21 cellular contexts compared by ENCODE assay signal in genomic region chr19:14446336-14447036, GRCh38. TPM values are rescaled to one million over a fixed set of nuclear protein-coding genes. Genes with fewer than 3 reads are reported as not detected.
"Had no signal": no experiment of that assay in that cellular context is flagged by ENCODE, and none has a peak within 500 bp of the region (broad histone marks: within the 10 kb centered on the region; RNA-seq: fewer than 3 reads in every experiment).

No MANE protein-coding gene starts in this region.

- H3K9me3 Mint-ChIP-seq: activated CD4-positive, alpha-beta memory T cell treated with anti-CD3 and anti-CD28 coated beads, Interleukin-2, amount 10 ng/mL, durations not matched to agents 7 days and 5 days; activated naive CD4-positive, alpha-beta T cell treated with anti-CD3 and anti-CD28 coated beads, Interleukin-2, amount 50 U/mL, for 24 hours; brain had no signal

- H3K4me3 Mint-ChIP-seq: activated CD4-positive, alpha-beta memory T cell treated with anti-CD3 and anti-CD28 coated beads, Interleukin-2, amount 10 ng/mL, durations not matched to agents 7 days and 5 days; activated naive CD4-positive, alpha-beta T cell treated with anti-CD3 and anti-CD28 coated beads, Interleukin-2, amount 50 U/mL, for 24 hours; brain had no signal

- FAIRE-seq: astrocyte had no signal

- H3K27ac Mint-ChIP-seq: activated CD4-positive, alpha-beta memory T cell treated with anti-CD3 and anti-CD28 coated beads, Interleukin-2, amount 10 ng/mL, durations not matched to agents 7 days and 5 days; activated naive CD4-positive, alpha-beta T cell treated with anti-CD3 and anti-CD28 coated beads, Interleukin-2, amount 50 U/mL, for 24 hours; brain had no signal

- ATAC-seq: PC-3 had no signal

- H3K27ac ChIP-seq: cardiac muscle cell, VCaP had no signal

- H3K4me1 Mint-ChIP-seq: brain had no signal

- H3K27me3 Mint-ChIP-seq: activated CD4-positive, alpha-beta memory T cell treated with anti-CD3 and anti-CD28 coated beads, Interleukin-2, amount 10 ng/mL, durations not matched to agents 7 days and 5 days; activated naive CD4-positive, alpha-beta T cell treated with anti-CD3 and anti-CD28 coated beads, Interleukin-2, amount 50 U/mL, for 24 hours; brain had no signal

- H3K27me3 ChIP-seq: cardiac muscle cell had no signal

- H3K4me3 ChIP-seq: cardiac muscle cell had no signal

- DNase-seq: activated CD4-positive, alpha-beta memory T cell treated with anti-CD3 and anti-CD28 coated beads, Interleukin-2, amount 10 ng/mL, durations not matched to agents 7 days and 5 days; activated CD4-positive, alpha-beta T cell treated with anti-CD3 and anti-CD28 coated beads, Interleukin-2, amount 50 U/mL, for 1 hour; activated CD4-positive, CD25-positive, alpha-beta regulatory T cell; activated effector memory CD4-positive, alpha-beta T cell treated with Interleukin-2 at 50 U/mL for 16 hours; activated naive CD4-positive, alpha-beta T cell; activated T-cell treated with anti-CD3 and anti-CD28 coated beads for 4 hours; amygdala; NCI-H1048; NCI-H146; NCI-H187 treated with DMSO at 0.1 percent for 48 hours; NCI-H2081 treated with DMSO at 0.1 percent for 48 hours; NCI-H446; NCI-H524; PC-3; SIG-M5 had no signal

RNA-seq across cellular contexts. Expression of gene PTGER1, which starts 28.7 kb away (rescaled TPM):
- total RNA-seq: LHCN-M2 had no signal
